Comparison of ENCODE assay signal across 18 cellular contexts in the genomic region with DNA sequence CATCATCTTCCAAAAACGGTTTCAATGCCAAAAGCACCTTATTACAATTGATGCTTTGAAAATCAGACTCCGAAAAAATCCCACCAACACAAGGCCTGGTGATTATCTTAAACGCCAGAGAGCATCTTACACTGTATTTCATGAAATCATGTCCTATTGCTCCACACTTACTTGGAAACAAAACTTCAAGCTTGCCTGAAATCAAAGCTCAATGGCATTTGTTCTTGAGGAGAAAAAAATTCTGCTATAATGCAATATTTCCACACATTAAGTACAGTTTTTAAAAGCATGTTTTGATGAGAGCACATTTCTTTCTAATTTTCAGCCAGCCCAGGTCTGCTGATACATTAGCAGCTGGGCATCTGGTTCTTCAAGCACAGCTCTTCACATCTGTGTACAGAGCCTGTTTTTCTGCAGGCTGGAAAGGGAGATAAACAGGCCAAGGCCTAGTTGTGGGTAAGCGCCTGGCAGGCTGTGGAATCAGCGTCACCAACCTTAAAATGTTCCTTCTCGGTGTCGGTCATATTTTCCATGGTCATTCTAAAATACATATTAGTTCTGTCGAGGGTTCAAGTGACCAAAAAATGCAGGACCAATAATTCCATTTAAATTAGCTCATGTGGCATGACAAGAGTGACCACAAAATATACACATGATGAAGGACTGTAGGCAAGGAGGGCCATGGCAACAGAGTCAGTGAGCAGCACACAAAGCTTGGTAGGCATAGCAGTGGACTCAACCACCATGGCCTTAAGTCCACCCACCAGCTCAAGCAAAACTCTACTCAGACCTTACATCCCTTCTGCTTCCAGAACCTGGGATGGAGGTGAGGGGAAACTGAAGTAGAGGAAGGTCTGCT. TPM values are rescaled to one million over a fixed set of nuclear protein-coding genes. Genes with fewer than 3 reads are reported as not detected.
DNase-seq lines count a peak whose midpoint lies in the region; TF ChIP-seq lines count a peak whose summit lies in the region.
"Had no signal": no experiment of that assay in that cellular context is flagged by ENCODE, and none has a peak within 500 bp of the region (broad histone marks: within the 10 kb centered on the region; RNA-seq: fewer than 3 reads in every experiment).

No MANE protein-coding gene starts in this region.

- H3K9me2 ChIP-seq in hepatocyte (replicated peaks; ENCODE audit: insufficient read depth), result no peaks in the 10 kb centered on the region

- no peak overlapping the region for H3K4me3 ChIP-seq in stomach smooth muscle (ENCODE audit: low read length in 2 of 2)
- no peak overlapping the region for H3K4me3 ChIP-seq in hepatocyte
- H3K4me3 ChIP-seq: upper lobe of left lung had no signal

- no peaks in the 10 kb centered on the region for H3K79me2 ChIP-seq in hepatocyte

- peaks cover 9 to 11% of the 10 kb centered on the region in 2 donors for H3K36me3 ChIP-seq in stomach smooth muscle (ENCODE audit: control insufficient read depth in 2 of 2, insufficient read depth in 2 of 2, low read length in 2 of 2)
- no peaks in the 10 kb centered on the region for H3K36me3 ChIP-seq in hepatocyte (replicated peaks; ENCODE audit: insufficient read depth, low read depth)
- H3K36me3 ChIP-seq: upper lobe of left lung had no signal

- H3K4me3 Mint-ChIP-seq in brain, result no peak overlapping the region
- H3K4me3 Mint-ChIP-seq: activated naive CD8-positive, alpha-beta T cell; activated T-cell treated with anti-CD3 and anti-CD28 coated beads, Interleukin-2, amount 50 U/mL, for 24 hours; CD4-positive, alpha-beta T cell; endodermal cell; mesothelial cell of epicardium had no signal

- H3K4me1 ChIP-seq in stomach smooth muscle (ENCODE audit: control insufficient read depth, insufficient read depth, low read length) (peaks cover 33% of the 10 kb centered on the region), hepatocyte (ENCODE audit: insufficient read depth) (no peaks in the 10 kb centered on the region)

- no peak overlapping the region for H2AFZ ChIP-seq in hepatocyte

- H4K20me1 ChIP-seq in hepatocyte (ENCODE audit: insufficient read depth, poor library complexity, severe bottlenecking), result no peaks in the 10 kb centered on the region

- 83% methylated on average over 8 of the region's 8 CpGs for WGBS in hepatocyte (ENCODE audit: low lambda C conversion rate, missing lambda C conversion rate)

- H3K27ac ChIP-seq in stomach smooth muscle (ENCODE audit: low read length) (peak overlapping the region; percentile 12), hepatocyte (no peak overlapping the region)
- H3K27ac ChIP-seq: 22Rv1 had no signal

- peaks cover 52% of the 10 kb centered on the region for H3K4me1 Mint-ChIP-seq in brain
- H3K4me1 Mint-ChIP-seq: endodermal cell had no signal

- peak overlapping the region in 3 of 5 experiments; percentile 10 to 73 (median 65) for H3K27ac Mint-ChIP-seq in brain
- H3K27ac Mint-ChIP-seq: activated naive CD8-positive, alpha-beta T cell; activated T-cell treated with anti-CD3 and anti-CD28 coated beads, Interleukin-2, amount 50 U/mL, for 24 hours; CD4-positive, alpha-beta T cell; endodermal cell; mesothelial cell of epicardium had no signal

- no peak overlapping the region for H3K4me2 ChIP-seq in hepatocyte

- H3K9me3 ChIP-seq in stomach smooth muscle (ENCODE audit: control insufficient read depth in 2 of 2, low read length in 2 of 2) (no peaks in the 10 kb centered on the region), hepatocyte (ENCODE audit: low read depth) (no peaks in the 10 kb centered on the region)
- H3K9me3 ChIP-seq: upper lobe of left lung had no signal

- peaks cover 62% of the 10 kb centered on the region for H3K36me3 Mint-ChIP-seq in brain
- H3K36me3 Mint-ChIP-seq: activated naive CD8-positive, alpha-beta T cell had no signal

- peak; percentile 2 for DNase-seq in NCI-H510A treated with DMSO at 0.1 percent for 48 hours (lab: John Stamatoyannopoulos, UW)
- no peak for DNase-seq in NCI-H510A (lab: John Stamatoyannopoulos, UW)
- peak; percentile 33 for DNase-seq in kidney tubule cell (ENCODE audit: low spot score)
- no peak for DNase-seq in SIG-M5 (lab: John Stamatoyannopoulos, UW)
- no peak for DNase-seq in stimulated activated CD4-positive, alpha-beta T cell treated with anti-CD3 and anti-CD28 coated beads, Interleukin-2, amount 100 ng/mL, for 48 hours
- DNase-seq in hepatocyte (ENCODE audit: low spot score), result no peak
- DNase-seq: activated CD4-positive, alpha-beta T cell treated with anti-CD3 and anti-CD28 coated beads, Interleukin-2, amount 50 U/mL, for 4 hours; activated T-cell treated with anti-CD3 and anti-CD28 coated beads, Interleukin-2, amount 50 U/mL, for 24 hours; CD4-positive, alpha-beta T cell; endodermal cell; MM.1S; NCI-H187 had no signal

- H3K9me3 Mint-ChIP-seq in brain, result peaks cover 0 to 3% (median 0%) of the 10 kb centered on the region in 5 experiments
- H3K9me3 Mint-ChIP-seq: activated T-cell treated with anti-CD3 and anti-CD28 coated beads, Interleukin-2, amount 50 U/mL, for 24 hours; CD4-positive, alpha-beta T cell; endodermal cell; mesothelial cell of epicardium had no signal

- H3K27me3 ChIP-seq in stomach smooth muscle (ENCODE audit: control insufficient read depth in 1 of 2, insufficient read depth in 2 of 2, low read length in 2 of 2) (no peaks in the 10 kb centered on the region), hepatocyte (no peaks in the 10 kb centered on the region)
- H3K27me3 ChIP-seq: upper lobe of left lung had no signal

- TF ChIP-seq CTCF in brain (conservative IDR thresholded peaks at IDR 0.05) (no peak), hepatocyte (IDR thresholded peaks at IDR 0.05; ENCODE audit: poor library complexity) (no peak)

- H3K27me3 Mint-ChIP-seq in brain, result no peaks in the 10 kb centered on the region
- H3K27me3 Mint-ChIP-seq: activated naive CD8-positive, alpha-beta T cell; activated T-cell treated with anti-CD3 and anti-CD28 coated beads, Interleukin-2, amount 50 U/mL, for 24 hours; CD4-positive, alpha-beta T cell had no signal

- no peak overlapping the region for H3K9ac ChIP-seq in stomach smooth muscle (ENCODE audit: low read length in 2 of 2)

RNA-seq across cellular contexts. Expression of a gene that starts 20.9 kb away (rescaled TPM):
- polyA plus RNA-seq in brain (ENCODE audit: insufficient read depth, low read depth, low replicate concordance) (7.6 TPM), hepatocyte (1.2 and 2.2 TPM in 2 replicates)
- total RNA-seq in hepatocyte, result 8.9 and 11.7 TPM in 2 replicates

Comparison
In these comparisons a context has a peak if more than half of its experiments do, and no peak if none do; other contexts are left out.
1. DNase-seq: peak in NCI-H510A treated with DMSO at 0.1 percent for 48 hours (single experiment) and kidney tubule cell (single experiment); none in NCI-H510A (single experiment), SIG-M5 (single experiment), stimulated activated CD4-positive, alpha-beta T cell treated with anti-CD3 and anti-CD28 coated beads, Interleukin-2, amount 100 ng/mL, for 48 hours (0 of 2) and hepatocyte (single experiment).